8 cellular contexts compared by ENCODE assay signal in the genomic region with DNA sequence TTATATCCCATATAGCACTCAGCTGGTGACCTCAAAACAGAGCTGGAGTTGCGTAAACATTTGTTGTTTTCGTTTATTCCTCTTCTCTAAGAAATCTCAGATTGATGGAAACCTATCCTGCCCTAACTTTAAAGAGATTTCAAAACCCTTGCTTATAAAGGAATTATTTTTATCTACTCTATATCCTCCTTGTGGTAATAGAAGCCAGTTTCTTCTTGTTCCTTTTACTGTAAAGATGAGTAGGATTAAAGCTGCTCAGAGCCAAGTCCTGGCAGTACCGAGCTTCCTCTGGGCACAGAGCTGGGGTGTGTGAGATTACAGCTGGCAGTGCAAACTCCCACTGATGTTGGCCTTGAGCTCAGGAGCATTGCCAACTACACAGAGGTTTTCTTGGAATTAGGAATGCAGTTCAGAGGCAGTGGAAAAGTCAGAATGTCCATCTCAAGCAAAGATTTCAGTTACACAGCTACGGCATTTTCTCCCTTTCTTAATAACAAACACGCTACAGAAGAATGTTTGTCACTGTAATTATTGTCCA. TPM values are rescaled to one million over a fixed set of nuclear protein-coding genes. Genes with fewer than 3 reads are reported as not detected.
A peak's percentile ranks its signal among the peaks of the same experiment; 100 is the strongest.
DNase-seq lines count a peak whose midpoint lies in the region; ATAC-seq and TF ChIP-seq lines count a peak whose summit lies in the region.

No MANE protein-coding gene starts in this region.

- CTCF ChIA-PET in CD4-positive, alpha-beta T cell (lab: Charles Lee): interaction anchor here (0.6 to 4.2 kb wide), 5 partner anchors 10 to 87 kb away, joined by 3 to 21 read pairs (median 5); a partner anchor contains a TSS

- 79 to 82% methylated on average over 5 of the region's 5 CpGs for WGBS in ectodermal cell, 2 experiments

- POLR2A ChIA-PET in CD4-positive, alpha-beta T cell (lab: Charles Lee): interaction anchor here (0.5 to 3.8 kb wide), 9 partner anchors 13 to 164 kb away, joined by 3 to 71 read pairs (median 15); a partner anchor contains a TSS

- no peak overlapping the region for H3K27ac ChIP-seq in CD4-positive, alpha-beta T cell (ENCODE audit: low read depth, low read length)
- H3K27ac ChIP-seq in OCI-LY1 (ENCODE audit: low read depth, low read length, poor library complexity, severe bottlenecking): no peak overlapping the region
- no peak overlapping the region for H3K27ac ChIP-seq in ectodermal cell (ENCODE audit: insufficient read depth, low read depth, low read length, poor library complexity, severe bottlenecking)

- intact Hi-C loops in CD4-positive, alpha-beta T cell (cut with DNase I, micrococcal nuclease): loop anchor here (5.0 kb wide), 3 partner anchors 66 to 134 kb away; a partner anchor contains a TSS

- H4K20me1 ChIP-seq in OCI-LY1 (ENCODE audit: insufficient read depth, low read length): no peaks in the 10 kb centered on the region

- H3K27ac Mint-ChIP-seq in CD4-positive, alpha-beta T cell: peak overlapping the region; percentile 91
- no peak overlapping the region for H3K27ac Mint-ChIP-seq in neural crest cell (ENCODE audit: unreplicated experiment)

- DNase-seq in CD4-positive, alpha-beta T cell: no peak
- DNase-seq in neural crest cell (ENCODE audit: low read depth, low spot score): no peak
- DNase-seq in NCI-H510A treated with DMSO at 0.1 percent for 48 hours (lab: John Stamatoyannopoulos, UW): no peak
- DNase-seq in GM19240 (ENCODE audit: insufficient read length, low spot score): no peak

- no peaks in the 10 kb centered on the region for H3K27me3 ChIP-seq in CD4-positive, alpha-beta T cell (ENCODE audit: control insufficient read depth, insufficient read depth, low read length)
- H3K27me3 ChIP-seq in OCI-LY1 (ENCODE audit: insufficient read depth, low read length) (no peaks in the 10 kb centered on the region), ectodermal cell (ENCODE audit: control insufficient read depth, insufficient read depth, low read length, poor library complexity, severe bottlenecking) (no peaks in the 10 kb centered on the region)

- no peak overlapping the region for H2AFZ ChIP-seq in OCI-LY1 (ENCODE audit: low read length)

- H3K9me2 ChIP-seq in OCI-LY1 (ENCODE audit: low read depth, low read length): no peaks in the 10 kb centered on the region

- peak overlapping the region; percentile 83 for H3K4me3 ChIP-seq in OCI-LY1 (ENCODE audit: low read depth, low read length, poor library complexity, severe bottlenecking)
- H3K4me3 ChIP-seq in ectodermal cell (ENCODE audit: insufficient read depth, low read depth, low read length): peak overlapping the region; percentile 65

- no peaks in the 10 kb centered on the region for H3F3A ChIP-seq in OCI-LY1 (ENCODE audit: insufficient read depth, low read length)

- H3K9me3 Mint-ChIP-seq in CD4-positive, alpha-beta T cell: no peaks in the 10 kb centered on the region
- H3K9me3 Mint-ChIP-seq in neural crest cell: no peaks in the 10 kb centered on the region

- peak overlapping the region; percentile 86 for H3K9ac ChIP-seq in OCI-LY1 (ENCODE audit: low read length)

- H3K27me3 Mint-ChIP-seq in CD4-positive, alpha-beta T cell: no peaks in the 10 kb centered on the region
- H3K27me3 Mint-ChIP-seq in neural crest cell (ENCODE audit: low read depth): no peaks in the 10 kb centered on the region

- peak overlapping the region; percentile 100 for H3K4me2 ChIP-seq in OCI-LY1 (ENCODE audit: low read length)

- H3K9me3 ChIP-seq in CD4-positive, alpha-beta T cell (ENCODE audit: control insufficient read depth, low read length): no peaks in the 10 kb centered on the region
- H3K9me3 ChIP-seq in OCI-LY1 (ENCODE audit: low read length) (no peaks in the 10 kb centered on the region), ectodermal cell (ENCODE audit: control insufficient read depth, low read length) (no peaks in the 10 kb centered on the region)

- H3K36me3 ChIP-seq in OCI-LY1 (ENCODE audit: insufficient read depth, low read length) (peaks cover 25% of the 10 kb centered on the region), ectodermal cell (ENCODE audit: control insufficient read depth, insufficient read depth, low read length) (peaks cover 4% of the 10 kb centered on the region)

- H3K4me1 Mint-ChIP-seq in CD4-positive, alpha-beta T cell (ENCODE audit: low read depth): peaks cover 56% of the 10 kb centered on the region
- peaks cover 41% of the 10 kb centered on the region for H3K4me1 Mint-ChIP-seq in neural crest cell

- H3K79me2 ChIP-seq in OCI-LY1 (ENCODE audit: insufficient read depth, low read length): no peaks in the 10 kb centered on the region

- H3K4me3 Mint-ChIP-seq in CD4-positive, alpha-beta T cell: peak overlapping the region; percentile 100
- H3K4me3 Mint-ChIP-seq in neural crest cell: peak overlapping the region; percentile 98

- H3K4me1 ChIP-seq in OCI-LY1 (ENCODE audit: insufficient read depth, low read length, severe bottlenecking) (peaks cover 24% of the 10 kb centered on the region), ectodermal cell (ENCODE audit: control insufficient read depth, insufficient read depth, low read length) (peaks cover 5% of the 10 kb centered on the region)

- H3K36me3 Mint-ChIP-seq in CD4-positive, alpha-beta T cell (ENCODE audit: low read depth): peaks cover 51% of the 10 kb centered on the region
- peaks cover 6% of the 10 kb centered on the region for H3K36me3 Mint-ChIP-seq in neural crest cell (ENCODE audit: low read depth)

- ATAC-seq in CD4-positive, alpha-beta T cell (ENCODE audit: poor library complexity): no peak
- ATAC-seq in GM21526 (IDR thresholded peaks at IDR 0.05; ENCODE audit: low FRiP score, unreplicated experiment): no peak
- ATAC-seq in GM21825 (IDR thresholded peaks at IDR 0.05; ENCODE audit: unreplicated experiment): no peak

- no peak for TF ChIP-seq CTCF in CD4-positive, alpha-beta T cell (IDR thresholded peaks at IDR 0.05)
- TF ChIP-seq CTCF in OCI-LY1 (IDR thresholded peaks at IDR 0.05; ENCODE audit: low read length) (no peak), neural crest cell (conservative IDR thresholded peaks at IDR 0.05) (no peak)

RNA-seq across cellular contexts. Expression of a gene that starts 1.4 kb away (rescaled TPM):
- 10 to 100 TPM; 26.1 to 28.0 TPM for total RNA-seq in CD4-positive, alpha-beta T cell
- polyA plus RNA-seq in ectodermal cell (2013, experiment 1 of 4): 39.8 TPM
- 42.3 TPM for polyA plus RNA-seq in ectodermal cell (2013, experiment 2 of 4)
- 32.4 TPM for polyA plus RNA-seq in ectodermal cell (2013, experiment 3 of 4)
- polyA plus RNA-seq in ectodermal cell (2013, experiment 4 of 4): 34.1 TPM
- total RNA-seq in neural crest cell: 35.2 and 37.8 TPM in 2 replicates

RNA-seq across cellular contexts. Expression of a gene that starts 1.7 kb away (rescaled TPM):
- 100 to 1,000 TPM in 1 of 2 experiments, 10 to 100 TPM in 1; 98.5 to 112 TPM for total RNA-seq in CD4-positive, alpha-beta T cell
- polyA plus RNA-seq in ectodermal cell (2013, experiment 1 of 4): 180 TPM
- polyA plus RNA-seq in ectodermal cell (2013, experiment 2 of 4): 179 TPM
- polyA plus RNA-seq in ectodermal cell (2013, experiment 3 of 4): 191 TPM
- polyA plus RNA-seq in ectodermal cell (2013, experiment 4 of 4): 223 TPM
- total RNA-seq in neural crest cell: 198 and 208 TPM in 2 replicates

RNA-seq across cellular contexts. Expression of a gene that starts 36.0 kb away (rescaled TPM):
- total RNA-seq in CD4-positive, alpha-beta T cell: 1 to 10 TPM; 5.4 to 7.1 TPM
- 45.5 TPM for polyA plus RNA-seq in ectodermal cell (2013, experiment 1 of 4)
- 42.3 TPM for polyA plus RNA-seq in ectodermal cell (2013, experiment 2 of 4)
- polyA plus RNA-seq in ectodermal cell (2013, experiment 3 of 4): 40.5 TPM
- polyA plus RNA-seq in ectodermal cell (2013, experiment 4 of 4): 42.1 TPM
- 35.3 and 37.6 TPM in 2 replicates for total RNA-seq in neural crest cell

RNA-seq across cellular contexts. Expression of a gene that starts 39.3 kb away (rescaled TPM):
- total RNA-seq in CD4-positive, alpha-beta T cell: 10 to 100 TPM in 1 of 2 experiments, 1 to 10 TPM in 1; 9.2 to 11.0 TPM
- polyA plus RNA-seq in ectodermal cell (2013, experiment 1 of 4): 11.2 TPM
- polyA plus RNA-seq in ectodermal cell (2013, experiment 2 of 4): 14.6 TPM
- polyA plus RNA-seq in ectodermal cell (2013, experiment 3 of 4): 11.8 TPM
- polyA plus RNA-seq in ectodermal cell (2013, experiment 4 of 4): 11.7 TPM
- total RNA-seq in neural crest cell: 6.0 and 7.3 TPM in 2 replicates
